ENCODE assay signal across 9 cellular contexts in the genomic region with DNA sequence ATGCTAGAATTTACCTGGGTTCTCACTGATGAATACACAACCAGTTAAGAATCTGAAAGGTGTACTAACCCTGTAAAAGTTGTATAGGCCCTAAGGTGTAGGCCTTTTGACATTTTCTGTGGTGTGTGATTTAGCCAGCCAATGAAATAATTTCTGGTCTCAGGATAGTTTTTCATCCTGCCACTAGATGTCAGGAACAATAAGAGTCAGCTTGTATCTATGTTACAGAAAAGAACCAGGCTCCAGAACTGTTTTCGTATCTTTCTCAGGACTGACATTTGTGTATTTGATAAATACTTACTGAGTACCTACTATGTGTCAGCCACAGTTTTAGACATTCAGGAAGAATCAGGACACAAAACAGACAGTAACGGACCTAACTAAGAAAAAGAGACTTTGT.
DNase-seq lines count a peak whose midpoint lies in the region; ATAC-seq and TF ChIP-seq lines count a peak whose summit lies in the region.
"Had no signal": no experiment of that assay in that cellular context is flagged by ENCODE, and none has a peak within 500 bp of the region (broad histone marks: within the 10 kb centered on the region; RNA-seq: fewer than 3 reads in every experiment).

No MANE protein-coding gene starts in this region.

- no peaks in the 10 kb centered on the region for H3K9me2 ChIP-seq in OCI-LY1 (ENCODE audit: low read depth, low read length)

- H2AFZ ChIP-seq in OCI-LY1 (ENCODE audit: low read length), result peak overlapping the region; percentile 46; the same call in 1 of the 2 replicates

- no peaks in the 10 kb centered on the region for H3K79me2 ChIP-seq in OCI-LY1 (ENCODE audit: insufficient read depth, low read length)

- no peak overlapping the region for H3K9ac ChIP-seq in OCI-LY1 (ENCODE audit: low read length)

- no peaks in the 10 kb centered on the region for H3F3A ChIP-seq in OCI-LY1 (ENCODE audit: insufficient read depth, low read length)

- H3K27me3 ChIP-seq in OCI-LY1 (ENCODE audit: insufficient read depth, low read length), result no peaks in the 10 kb centered on the region

- peak; percentile 85 for ATAC-seq in HG02610 (IDR thresholded peaks at IDR 0.05; ENCODE audit: unreplicated experiment)
- ATAC-seq in HG03571 (IDR thresholded peaks at IDR 0.05; ENCODE audit: unreplicated experiment), result no peak

- no peak overlapping the region for H3K4me2 ChIP-seq in OCI-LY1 (ENCODE audit: low read length)

- no peak overlapping the region for H3K27ac ChIP-seq in OCI-LY1 (ENCODE audit: low read depth, low read length, poor library complexity, severe bottlenecking)

- no peaks in the 10 kb centered on the region for H3K4me1 ChIP-seq in OCI-LY1 (ENCODE audit: insufficient read depth, low read length, severe bottlenecking)

- H3K36me3 ChIP-seq in OCI-LY1 (ENCODE audit: insufficient read depth, low read length), result no peaks in the 10 kb centered on the region

- no peak overlapping the region for H3K4me3 ChIP-seq in GM12865 (ENCODE audit: low read depth, low read length)
- no peak overlapping the region for H3K4me3 ChIP-seq in OCI-LY1 (ENCODE audit: low read depth, low read length, poor library complexity, severe bottlenecking)
- no peak overlapping the region for H3K4me3 ChIP-seq in fibroblast of pulmonary artery (replicated peaks; ENCODE audit: low read depth, low read length)

- no peaks in the 10 kb centered on the region for H4K20me1 ChIP-seq in OCI-LY1 (ENCODE audit: insufficient read depth, low read length)

- peak; percentile 37 for TF ChIP-seq CTCF in GM12865 (IDR thresholded peaks at IDR 0.05; ENCODE audit: insufficient read depth, low read depth, low read length, missing control alignments)
- TF ChIP-seq CTCF in OCI-LY1 (IDR thresholded peaks at IDR 0.05; ENCODE audit: low read length), result peak; percentile 57
- TF ChIP-seq CTCF in fibroblast of pulmonary artery (IDR thresholded peaks at IDR 0.05; ENCODE audit: low read length, missing control alignments), result peak; percentile 63

- peak; percentile 36 for DNase-seq in GM12865 (ENCODE audit: low read depth)
- peak; percentile 65 for DNase-seq in fibroblast of pulmonary artery (ENCODE audit: low read depth)
- peak; percentile 30 for DNase-seq in stromal cell of bone marrow (ENCODE audit: low read depth)
- DNase-seq in effector CD4-positive, alpha-beta T cell, result no peak
- DNase-seq in UCSD-AML1 (lab: John Stamatoyannopoulos, UW; ENCODE audit: unreplicated experiment), result no peak
- DNase-seq: activated B cell treated with CpG ODN at 0.5 μM for 24 hours had no signal

- no peaks in the 10 kb centered on the region for H3K9me3 ChIP-seq in OCI-LY1 (ENCODE audit: low read length)

Comparison
In these comparisons a context has a peak if more than half of its experiments do, and no peak if none do; other contexts are left out.
1. DNase-seq: peak in GM12865 (single experiment), fibroblast of pulmonary artery (single experiment) and stromal cell of bone marrow (single experiment); none in effector CD4-positive, alpha-beta T cell (single experiment) and UCSD-AML1 (single experiment).
2. Peak in every context shown above with its lines, with median percentiles within 50 percentile points of each other: CTCF ChIP-seq.